ENCODE assay signal across 12 cellular contexts in genomic region chr1:62810420-62811274, GRCh38. TPM values are rescaled to one million over a fixed set of nuclear protein-coding genes. Genes with fewer than 3 reads are reported as not detected.
DNase-seq lines count a peak whose midpoint lies in the region; ATAC-seq, FAIRE-seq and TF ChIP-seq lines count a peak whose summit lies in the region.
"Had no signal": no experiment of that assay in that cellular context is flagged by ENCODE, and none has a peak within 500 bp of the region (broad histone marks: within the 10 kb centered on the region; RNA-seq: fewer than 3 reads in every experiment).

No MANE protein-coding gene starts in this region.

- DNase-seq in small intestine (no peak), right cardiac atrium (no peak), HEK293T (ENCODE audit: extremely low spot score) (no peak), coronary artery (ENCODE audit: low spot score) (no peak)
- DNase-seq in stimulated activated CD4-positive, alpha-beta T cell treated with anti-CD3 and anti-CD28 coated beads, Interleukin-1b, Interleukin-23, amount 100 ng/mL, for 48 hours: no peak
- DNase-seq: DMS153, heart left ventricle, NCI-H2107, SW 1271 had no signal

- no peaks in the 10 kb centered on the region for H3K4me1 ChIP-seq in small intestine (ENCODE audit: control insufficient read depth in 2 of 2, insufficient read depth in 1 of 2, low read depth in 1 of 2, low read length in 1 of 2)
- no peaks in the 10 kb centered on the region for H3K4me1 ChIP-seq in right cardiac atrium (ENCODE audit: control insufficient read depth, insufficient read depth, low read length)
- H3K4me1 ChIP-seq: heart left ventricle had no signal

- peak; percentile 41 for FAIRE-seq in small intestine (lab: Jason Lieb, UNC)

- intact Hi-C loops in right cardiac atrium (cut with DNase I): no loop called here

- H3K9me3 ChIP-seq in small intestine (ENCODE audit: control insufficient read depth, low read depth) (no peaks in the 10 kb centered on the region), right cardiac atrium (ENCODE audit: control insufficient read depth, low read length) (no peaks in the 10 kb centered on the region)

- H3K36me3 ChIP-seq in small intestine (ENCODE audit: control insufficient read depth in 2 of 2, insufficient read depth in 2 of 2, low read length in 2 of 2): no peaks in the 10 kb centered on the region

- no peak overlapping the region for H3K4me3 ChIP-seq in small intestine (ENCODE audit: low read depth in 1 of 2, low read length in 2 of 2)
- no peak overlapping the region for H3K4me3 ChIP-seq in right cardiac atrium (ENCODE audit: low read length)
- no peak overlapping the region for H3K4me3 ChIP-seq in coronary artery
- H3K4me3 ChIP-seq: heart left ventricle had no signal

- no peak for TF ChIP-seq CTCF in coronary artery (IDR thresholded peaks at IDR 0.05)

- H3K27ac ChIP-seq in small intestine (ENCODE audit: low read depth in 1 of 2, low read length in 1 of 2) (no peak overlapping the region), right cardiac atrium (ENCODE audit: low read length) (no peak overlapping the region), coronary artery (no peak overlapping the region)
- H3K27ac ChIP-seq: heart left ventricle had no signal

- POLR2A ChIA-PET in HEK293T (lab: Yijun Ruan, JAX): no interaction called here

- WGBS in small intestine, 3 donors: 81 to 93% (median 92%) methylated on average over 6 of the region's 6 CpGs
- WGBS in right cardiac atrium: 88% methylated on average over 6 of the region's 6 CpGs

- ATAC-seq in GM19035 (IDR thresholded peaks at IDR 0.05; ENCODE audit: unreplicated experiment) (peak; percentile 95), HG02678 (IDR thresholded peaks at IDR 0.05; ENCODE audit: unreplicated experiment) (peak; percentile 93), HG03520 (IDR thresholded peaks at IDR 0.05; ENCODE audit: unreplicated experiment) (peak; percentile 99), right cardiac atrium (no peak)
- ATAC-seq: heart left ventricle had no signal

- H3K27me3 ChIP-seq in small intestine (ENCODE audit: control insufficient read depth in 2 of 2, insufficient read depth in 2 of 2, low read length in 2 of 2) (no peaks in the 10 kb centered on the region), right cardiac atrium (ENCODE audit: control insufficient read depth, insufficient read depth) (no peaks in the 10 kb centered on the region)
- H3K27me3 ChIP-seq: heart left ventricle had no signal

- CTCF ChIA-PET in HEK293T (lab: Yijun Ruan, JAX): no interaction called here

TF ChIP-seq in HEK293T, 16 proteins besides CTCF, POLR2A, EP300 and RAD21:
- no peak for TF ChIP-seq FOXM1 (IDR thresholded peaks at IDR 0.05; ENCODE audit: borderline replicate concordance)
- TF ChIP-seq ARNT (IDR thresholded peaks at IDR 0.05): no peak
- TF ChIP-seq CTBP1 (IDR thresholded peaks at IDR 0.05; ENCODE audit: borderline replicate concordance): no peak
- TF ChIP-seq FOXK2 (IDR thresholded peaks at IDR 0.05): no peak
- TF ChIP-seq L3MBTL2 (conservative IDR thresholded peaks at IDR 0.05): no peak
- TF ChIP-seq, protein P1, sequence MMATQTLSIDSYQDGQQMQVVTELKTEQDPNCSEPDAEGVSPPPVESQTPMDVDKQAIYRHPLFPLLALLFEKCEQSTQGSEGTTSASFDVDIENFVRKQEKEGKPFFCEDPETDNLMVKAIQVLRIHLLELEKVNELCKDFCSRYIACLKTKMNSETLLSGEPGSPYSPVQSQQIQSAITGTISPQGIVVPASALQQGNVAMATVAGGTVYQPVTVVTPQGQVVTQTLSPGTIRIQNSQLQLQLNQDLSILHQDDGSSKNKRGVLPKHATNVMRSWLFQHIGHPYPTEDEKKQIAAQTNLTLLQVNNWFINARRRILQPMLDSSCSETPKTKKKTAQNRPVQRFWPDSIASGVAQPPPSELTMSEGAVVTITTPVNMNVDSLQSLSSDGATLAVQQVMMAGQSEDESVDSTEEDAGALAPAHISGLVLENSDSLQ (IDR thresholded peaks at IDR 0.05): no peak
- TF ChIP-seq BHLHE40 (IDR thresholded peaks at IDR 0.05; ENCODE audit: borderline replicate concordance): no peak
- no peak for TF ChIP-seq FOXA1 (IDR thresholded peaks at IDR 0.05)
- TF ChIP-seq ELF4 (IDR thresholded peaks at IDR 0.05): no peak
- no peak for TF ChIP-seq ZNF384 (IDR thresholded peaks at IDR 0.05)
- TF ChIP-seq SUZ12 (IDR thresholded peaks at IDR 0.05): no peak
- no peak for TF ChIP-seq SP1 (IDR thresholded peaks at IDR 0.05)
- TF ChIP-seq HDGF (IDR thresholded peaks at IDR 0.05; ENCODE audit: borderline replicate concordance): no peak
- TF ChIP-seq LEF1 (IDR thresholded peaks at IDR 0.05; ENCODE audit: borderline replicate concordance): no peak
- no peak for TF ChIP-seq TARDBP (IDR thresholded peaks at IDR 0.05)
- no peak for TF ChIP-seq NFRKB (IDR thresholded peaks at IDR 0.05)

RNA-seq across cellular contexts. Expression of gene ATG4C, which starts 26.7 kb away (rescaled TPM):
- polyA plus RNA-seq in small intestine (1 to 10 TPM; 2.7 to 6.9 (median 4.9) TPM), right cardiac atrium (5.1 TPM)
- 10 to 100 TPM in 3 of 4 donors, 1 to 10 TPM in 1; 7.9 to 12.6 (median 11.5) TPM for total RNA-seq in right cardiac atrium

Comparison
In these comparisons a context has a peak if more than half of its experiments do, and no peak if none do; other contexts are left out.
1. ATAC-seq: peak in GM19035 (single experiment), HG02678 (single experiment) and HG03520 (single experiment); none in right cardiac atrium (0 of 2).